In the genomic region with DNA sequence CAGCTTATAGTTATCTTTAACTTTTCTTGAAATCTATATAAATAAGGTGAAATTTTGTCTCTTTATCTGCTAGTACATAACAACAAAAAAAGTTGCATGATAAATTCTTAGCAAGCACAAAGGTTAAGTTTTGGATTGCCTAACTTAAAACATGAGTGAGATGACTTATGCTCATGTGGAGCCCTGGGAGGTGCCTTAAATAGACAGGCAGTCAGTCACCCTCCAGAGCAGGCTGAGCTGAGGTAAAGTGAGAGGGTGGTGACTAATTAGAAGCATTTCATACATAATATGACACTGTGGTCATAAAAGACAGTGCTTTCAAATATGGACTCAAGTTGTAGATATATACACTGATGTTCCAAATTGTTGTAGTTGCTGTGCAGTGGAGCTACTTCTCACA, we compare ENCODE assay signal across 10 cellular contexts. TPM values are rescaled to one million over a fixed set of nuclear protein-coding genes. Genes with fewer than 3 reads are reported as not detected.
DNase-seq lines count a peak whose midpoint lies in the region; ATAC-seq and TF ChIP-seq lines count a peak whose summit lies in the region.
"Had no signal": no experiment of that assay in that cellular context is flagged by ENCODE, and none has a peak within 500 bp of the region (broad histone marks: within the 10 kb centered on the region; RNA-seq: fewer than 3 reads in every experiment).

No MANE protein-coding gene starts in this region.

- H3K4me3 Mint-ChIP-seq in CD14-positive monocyte = no peak overlapping the region
- no peak overlapping the region for H3K4me3 Mint-ChIP-seq in natural killer cell
- H3K4me3 Mint-ChIP-seq in effector memory CD8-positive, alpha-beta T cell = no peak overlapping the region
- no peak overlapping the region for H3K4me3 Mint-ChIP-seq in activated naive CD8-positive, alpha-beta T cell treated with anti-CD3 and anti-CD28 coated beads, Interleukin-2, amount 50 U/mL, for 24 hours
- H3K4me3 Mint-ChIP-seq: activated naive CD4-positive, alpha-beta T cell treated with anti-CD3 and anti-CD28 coated beads for 36 hours had no signal

- peaks cover 0 to 6% (median 1%) of the 10 kb centered on the region in 7 donors for H3K9me3 Mint-ChIP-seq in CD14-positive monocyte
- H3K9me3 Mint-ChIP-seq in natural killer cell = peaks cover 0 to 3% of the 10 kb centered on the region in 2 donors
- peaks cover 0 to 5% of the 10 kb centered on the region in 2 donors for H3K9me3 Mint-ChIP-seq in effector memory CD8-positive, alpha-beta T cell
- no peaks in the 10 kb centered on the region for H3K9me3 Mint-ChIP-seq in activated naive CD8-positive, alpha-beta T cell treated with anti-CD3 and anti-CD28 coated beads, Interleukin-2, amount 50 U/mL, for 24 hours
- H3K9me3 Mint-ChIP-seq: activated naive CD4-positive, alpha-beta T cell treated with anti-CD3 and anti-CD28 coated beads for 36 hours had no signal

- no peak for TF ChIP-seq CTCF in CD14-positive monocyte (IDR thresholded peaks at IDR 0.05)
- TF ChIP-seq CTCF in natural killer cell (IDR thresholded peaks at IDR 0.05) = no peak

- intact Hi-C loops in CD14-positive monocyte (cut with micrococcal nuclease) = no loop called here
- intact Hi-C loops in natural killer cell (cut with micrococcal nuclease) = no loop called here

- DNase-seq in CD14-positive monocyte (ENCODE audit: low spot score) = peak; percentile 65
- peak; percentile 76 for DNase-seq in HPDE6-E6E7 (ENCODE audit: extremely low spot score)
- DNase-seq in amniotic epithelial cell (ENCODE audit: low read depth) = peak; percentile 94
- DNase-seq in kidney tubule cell (ENCODE audit: low spot score) = peak; percentile 92
- DNase-seq in natural killer cell = no peak
- no peak for DNase-seq in effector memory CD8-positive, alpha-beta T cell
- no peak for DNase-seq in activated naive CD8-positive, alpha-beta T cell treated with anti-CD3 and anti-CD28 coated beads, Interleukin-2, amount 50 U/mL, for 24 hours
- DNase-seq: activated naive CD4-positive, alpha-beta T cell treated with anti-CD3 and anti-CD28 coated beads for 36 hours; stimulated activated CD4-positive, alpha-beta T cell treated with anti-CD3 and anti-CD28 coated beads, Interleukin-15, amount 100 ng/mL, for 24 hours had no signal

- peaks cover 6% of the 10 kb centered on the region for H3K4me1 Mint-ChIP-seq in CD14-positive monocyte
- no peaks in the 10 kb centered on the region for H3K4me1 Mint-ChIP-seq in natural killer cell
- H3K4me1 Mint-ChIP-seq in effector memory CD8-positive, alpha-beta T cell (ENCODE audit: low read depth in 2 of 2) = no peaks in the 10 kb centered on the region
- no peaks in the 10 kb centered on the region for H3K4me1 Mint-ChIP-seq in activated naive CD8-positive, alpha-beta T cell treated with anti-CD3 and anti-CD28 coated beads, Interleukin-2, amount 50 U/mL, for 24 hours

- H3K27me3 Mint-ChIP-seq in CD14-positive monocyte (ENCODE audit: low read depth in 3 of 3) (no peaks in the 10 kb centered on the region), natural killer cell (ENCODE audit: low read depth in 2 of 2) (no peaks in the 10 kb centered on the region)
- H3K27me3 Mint-ChIP-seq in effector memory CD8-positive, alpha-beta T cell = no peaks in the 10 kb centered on the region
- no peaks in the 10 kb centered on the region for H3K27me3 Mint-ChIP-seq in activated naive CD8-positive, alpha-beta T cell treated with anti-CD3 and anti-CD28 coated beads, Interleukin-2, amount 50 U/mL, for 24 hours

- ATAC-seq in natural killer cell (no peak), GM18861 (IDR thresholded peaks at IDR 0.05; ENCODE audit: unreplicated experiment) (no peak)
- ATAC-seq in effector memory CD8-positive, alpha-beta T cell (replicated peaks) = no peak
- ATAC-seq in activated naive CD8-positive, alpha-beta T cell treated with anti-CD3 and anti-CD28 coated beads, Interleukin-2, amount 50 U/mL, for 24 hours = no peak

- no peak overlapping the region for H3K27ac Mint-ChIP-seq in CD14-positive monocyte
- no peak overlapping the region for H3K27ac Mint-ChIP-seq in natural killer cell
- no peak overlapping the region for H3K27ac Mint-ChIP-seq in effector memory CD8-positive, alpha-beta T cell
- H3K27ac Mint-ChIP-seq in activated naive CD8-positive, alpha-beta T cell treated with anti-CD3 and anti-CD28 coated beads, Interleukin-2, amount 50 U/mL, for 24 hours = no peak overlapping the region
- H3K27ac Mint-ChIP-seq: activated naive CD4-positive, alpha-beta T cell treated with anti-CD3 and anti-CD28 coated beads for 36 hours had no signal

- H3K36me3 Mint-ChIP-seq in CD14-positive monocyte (no peaks in the 10 kb centered on the region), natural killer cell (no peaks in the 10 kb centered on the region)
- peaks cover 3% of the 10 kb centered on the region for H3K36me3 Mint-ChIP-seq in effector memory CD8-positive, alpha-beta T cell (ENCODE audit: insufficient read depth)
- no peaks in the 10 kb centered on the region for H3K36me3 Mint-ChIP-seq in activated naive CD8-positive, alpha-beta T cell treated with anti-CD3 and anti-CD28 coated beads, Interleukin-2, amount 50 U/mL, for 24 hours (ENCODE audit: low read depth)

RNA-seq across cellular contexts. Expression of a gene that starts 14.6 kb away (rescaled TPM):
- polyA plus RNA-seq in CD14-positive monocyte = 1 to 10 TPM in 1 of 2 donors, under 1 TPM in 1; 0.73 to 1.0 TPM
- 1 to 10 TPM in 1 of 3 donors, under 1 TPM in 1, not detected in 1; 0.16 to 6.1 TPM for total RNA-seq in natural killer cell
- total RNA-seq: activated naive CD4-positive, alpha-beta T cell treated with anti-CD3 and anti-CD28 coated beads for 36 hours had no signal

Comparison
In these comparisons a context has a peak if more than half of its experiments do, and no peak if none do; other contexts are left out.
1. DNase-seq: peak in CD14-positive monocyte (single experiment), HPDE6-E6E7 (single experiment), amniotic epithelial cell (single experiment) and kidney tubule cell (single experiment); none in natural killer cell (single experiment), effector memory CD8-positive, alpha-beta T cell (0 of 3) and activated naive CD8-positive, alpha-beta T cell treated with anti-CD3 and anti-CD28 coated beads, Interleukin-2, amount 50 U/mL, for 24 hours (single experiment).